1 cellular context compared by ENCODE assay signal in the genomic region with DNA sequence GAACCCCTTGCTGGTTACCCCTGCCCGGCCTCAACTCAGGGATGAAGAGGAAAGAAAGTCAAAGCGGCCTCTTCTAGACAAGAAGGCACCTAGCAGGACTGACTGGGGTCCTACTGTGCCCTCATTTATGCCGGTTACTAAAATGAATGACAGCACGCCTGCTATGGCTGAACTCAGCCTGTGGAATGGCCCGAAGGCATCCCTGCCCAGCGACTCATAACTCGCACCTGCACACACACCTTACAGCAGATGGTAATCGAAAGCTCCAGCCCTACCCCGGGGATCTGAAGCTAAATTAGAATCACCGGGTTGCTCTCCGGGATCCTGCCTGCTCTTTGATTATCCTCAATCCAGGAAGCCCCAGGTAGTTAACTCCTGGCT.
TF ChIP-seq lines count a peak whose summit lies in the region.

No MANE protein-coding gene starts in this region.

TF ChIP-seq in HCT116, 20 proteins besides CTCF, POLR2A, EP300 and RAD21 (continued from another document):
- TF ChIP-seq EGR1 (IDR thresholded peaks at IDR 0.05; ENCODE audit: low read depth) = no peak
- TF ChIP-seq EZH2 (IDR thresholded peaks at IDR 0.05) = no peak
- TF ChIP-seq EZH2phosphoT487 (IDR thresholded peaks at IDR 0.05; ENCODE audit: borderline replicate concordance) = no peak
- no peak for TF ChIP-seq SIN3A (IDR thresholded peaks at IDR 0.05; ENCODE audit: low read depth)
- no peak for TF ChIP-seq ZFX (IDR thresholded peaks at IDR 0.05)
- no peak for TF ChIP-seq YY1 (IDR thresholded peaks at IDR 0.05; ENCODE audit: extremely low read depth, insufficient replicate concordance, low read depth, low read length)
- TF ChIP-seq CBX3 (IDR thresholded peaks at IDR 0.05; ENCODE audit: low read depth) = no peak
- TF ChIP-seq ELF1 (IDR thresholded peaks at IDR 0.05; ENCODE audit: borderline replicate concordance, low read depth) = no peak
- no peak for TF ChIP-seq JUND (IDR thresholded peaks at IDR 0.05)
TF ChIP-seq in HCT116: peak in this region for 0.
